ENCODE assay signal across 1 cellular context in genomic region chr7:5525271-5526189, GRCh38.
TF ChIP-seq lines count a peak whose summit lies in the region.

No MANE protein-coding gene starts in this region.

TF ChIP-seq in K562, 482 proteins besides CTCF, POLR2A, EP300 and RAD21 (continued from another document and continues in another):
- TF ChIP-seq PATZ1 (CRISPR knock-in tag; IDR thresholded peaks at IDR 0.05; ENCODE audit: borderline replicate concordance) (no peak), MXI1 (IDR thresholded peaks at IDR 0.05; ENCODE audit: low read depth, low read length) (no peak), STAT6 (CRISPR knock-in tag; IDR thresholded peaks at IDR 0.05) (0 out of 2 replicates have a peak, but pooled peaks have one; percentile 47), ZNF668 (CRISPR knock-in tag; IDR thresholded peaks at IDR 0.05) (no peak), ZNF76 (CRISPR knock-in tag; IDR thresholded peaks at IDR 0.05; ENCODE audit: borderline replicate concordance) (no peak), GTF2F1 (IDR thresholded peaks at IDR 0.05; ENCODE audit: low read depth, low read length) (0 out of 2 replicates have a peak, but pooled peaks have one; percentile 10), ADNP (tag; IDR thresholded peaks at IDR 0.05) (no peak), CHD1 (IDR thresholded peaks at IDR 0.05; ENCODE audit: low read length) (no peak), EGR1 (conservative IDR thresholded peaks at IDR 0.05) (no peak), ZC3H4 (CRISPR knock-in tag; IDR thresholded peaks at IDR 0.05; ENCODE audit: borderline replicate concordance) (peak; percentile 87; the same call in 1 of the 2 replicates), C11orf30 (IDR thresholded peaks at IDR 0.05; ENCODE audit: low read depth) (no peak), PHF20 (IDR thresholded peaks at IDR 0.05; ENCODE audit: partially characterized antibody) (no peak), ZBTB1 (CRISPR knock-in tag; IDR thresholded peaks at IDR 0.05; ENCODE audit: borderline replicate concordance, low read depth) (peak; percentile 67), E4F1 (CRISPR knock-in tag; IDR thresholded peaks at IDR 0.05; ENCODE audit: borderline replicate concordance) (no peak), SAFB2 (IDR thresholded peaks at IDR 0.05; ENCODE audit: borderline replicate concordance, low read depth, low read length, severe bottlenecking) (no peak), KHSRP (IDR thresholded peaks at IDR 0.05) (peak; percentile 64), NUFIP1 (IDR thresholded peaks at IDR 0.05; ENCODE audit: partially characterized antibody) (peak; percentile 57), FOXK2 (conservative IDR thresholded peaks at IDR 0.05 in 1 of 2, IDR thresholded peaks at IDR 0.05 in 1 of 2; ENCODE audit: low read depth in 2 of 2) (no peak), BHLHE40 (IDR thresholded peaks at IDR 0.05; ENCODE audit: low read length) (no peak), ZNF695 (CRISPR knock-in tag; IDR thresholded peaks at IDR 0.05) (no peak), ARID3B (CRISPR knock-in tag; IDR thresholded peaks at IDR 0.05; ENCODE audit: borderline replicate concordance) (no peak), ZNF354B (CRISPR knock-in tag; IDR thresholded peaks at IDR 0.05) (no peak), JUND (IDR thresholded peaks at IDR 0.05; ENCODE audit: borderline replicate concordance, low read depth, low read length) (no peak), JUND (tag; IDR thresholded peaks at IDR 0.05; ENCODE audit: borderline replicate concordance, low read depth, low read length) (no peak), ZBTB12 (CRISPR knock-in tag; IDR thresholded peaks at IDR 0.05) (no peak), TAF9B (IDR thresholded peaks at IDR 0.05; ENCODE audit: partially characterized antibody) (no peak), RBM14 (IDR thresholded peaks at IDR 0.05; ENCODE audit: borderline replicate concordance, insufficient read depth, low read depth, low read length) (no peak), ZC3H11A (IDR thresholded peaks at IDR 0.05; ENCODE audit: low read depth, low read length) (0 out of 2 replicates have a peak, but pooled peaks have one; percentile 20), ZFP30 (CRISPR knock-in tag; IDR thresholded peaks at IDR 0.05; ENCODE audit: borderline replicate concordance) (no peak), ATF3 (IDR thresholded peaks at IDR 0.05) (peak; percentile 44), ATF3 (CRISPR knock-in tag; conservative IDR thresholded peaks at IDR 0.05) (no peak; the same call in 1 of the 2 replicates), ZNF318 (IDR thresholded peaks at IDR 0.05; ENCODE audit: borderline replicate concordance in 1 of 2, low read depth in 1 of 2) (no peak), ZNF197 (CRISPR knock-in tag; IDR thresholded peaks at IDR 0.05; ENCODE audit: low read depth) (no peak), ZFP91 (CRISPR knock-in tag; IDR thresholded peaks at IDR 0.05) (peak; percentile 81), ZNF134 (CRISPR knock-in tag; conservative IDR thresholded peaks at IDR 0.05) (no peak), DACH1 (IDR thresholded peaks at IDR 0.05; ENCODE audit: partially characterized antibody) (no peak), PRMT5 (CRISPR knock-in tag; IDR thresholded peaks at IDR 0.05) (no peak), HSF4 (CRISPR knock-in tag; IDR thresholded peaks at IDR 0.05; ENCODE audit: borderline replicate concordance) (no peak), TCF7 (IDR thresholded peaks at IDR 0.05; ENCODE audit: borderline replicate concordance) (no peak), ZNF778 (CRISPR knock-in tag; IDR thresholded peaks at IDR 0.05) (no peak), YBX1 (IDR thresholded peaks at IDR 0.05) (no peak)
